In the genomic region with DNA sequence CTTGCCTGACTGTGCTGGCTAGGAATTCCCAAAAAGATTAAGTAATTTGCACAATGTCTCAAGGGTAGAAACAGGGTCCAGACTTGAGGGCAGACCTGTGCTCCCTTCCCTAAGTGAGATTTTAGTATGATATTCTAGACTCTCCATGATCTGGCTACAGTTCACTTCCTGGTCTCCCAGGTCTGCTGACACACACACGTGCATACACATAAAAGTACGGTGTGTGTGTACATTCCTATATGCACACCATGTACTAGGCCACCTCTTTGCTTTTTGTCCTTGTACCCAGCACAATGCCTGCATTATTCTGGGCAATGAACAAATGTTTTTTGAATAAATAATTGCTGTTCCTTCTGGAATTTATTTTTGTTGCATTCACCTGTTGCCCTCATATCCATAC, we compare ENCODE assay signal across 25 cellular contexts.
"Had no signal": no experiment of that assay in that cellular context is flagged by ENCODE, and none has a peak within 500 bp of the region (broad histone marks: within the 10 kb centered on the region; RNA-seq: fewer than 3 reads in every experiment).

No MANE protein-coding gene starts in this region.

- H3K27ac Mint-ChIP-seq: effector memory CD8-positive, alpha-beta T cell; memory B cell; naive B cell; neural progenitor cell; progenitor cell of endocrine pancreas; stimulated activated naive B cell treated with anti-CD40 and anti-IgM and Interleukin-4, amounts not matched to agents 10 μg/mL and 1 μg/mL and 100 μg/mL, for 72 hours; stimulated activated naive CD8-positive, alpha-beta T cell treated with anti-CD3 and anti-CD28 coated beads, Interleukin-15, Interleukin-2, amounts not matched to agents 100 ng/mL and 50 ng/mL, for 24 hours had no signal

- DNase-seq: cerebellar nuclear complex; cortex of kidney; effector memory CD8-positive, alpha-beta T cell; erythroblast; gastrocnemius medialis; heart left ventricle; kidney glomerular epithelial cell; left ventricle myocardium superior; naive B cell; sigmoid colon; stimulated activated CD4-positive, alpha-beta T cell treated with anti-CD3 and anti-CD28 coated beads, Interleukin-4, amount 100 ng/mL, for 4 hours; stimulated activated naive B cell treated with anti-CD40 and anti-IgM and Interleukin-4, amounts not matched to agents 10 μg/mL and 1 μg/mL and 100 μg/mL, for 72 hours; transverse colon; upper lobe of right lung; uterus had no signal

- H3K4me3 ChIP-seq: gastrocnemius medialis, heart left ventricle, hepatocyte, lung, neural progenitor cell, right atrium auricular region, sigmoid colon, suprapubic skin, transverse colon, upper lobe of right lung, uterus had no signal

- H3K27ac ChIP-seq: heart left ventricle, hepatocyte, neural progenitor cell, parathyroid adenoma, right atrium auricular region, sigmoid colon, transverse colon, upper lobe of right lung, uterus had no signal

- H3K4me3 Mint-ChIP-seq: effector memory CD8-positive, alpha-beta T cell; memory B cell; naive B cell; nephron; neural progenitor cell; stimulated activated naive B cell treated with anti-CD40 and anti-IgM and Interleukin-4, amounts not matched to agents 10 μg/mL and 1 μg/mL and 100 μg/mL, for 72 hours; stimulated activated naive CD8-positive, alpha-beta T cell treated with anti-CD3 and anti-CD28 coated beads, Interleukin-15, Interleukin-2, amounts not matched to agents 100 ng/mL and 50 ng/mL, for 24 hours had no signal

- H3K36me3 Mint-ChIP-seq: memory B cell; naive B cell; neural progenitor cell; stimulated activated naive B cell treated with anti-CD40 and anti-IgM and Interleukin-4, amounts not matched to agents 10 μg/mL and 1 μg/mL and 100 μg/mL, for 72 hours had no signal

- H3K4me1 ChIP-seq: neural progenitor cell, parathyroid adenoma, sigmoid colon, suprapubic skin, upper lobe of right lung, uterus had no signal

- H3K9me3 ChIP-seq: gastrocnemius medialis, heart left ventricle, right atrium auricular region, sigmoid colon, suprapubic skin, transverse colon, upper lobe of right lung, uterus had no signal

- ATAC-seq: effector memory CD8-positive, alpha-beta T cell; heart left ventricle; left ventricle myocardium superior; stimulated activated naive B cell treated with anti-CD40 and anti-IgM and Interleukin-4, amounts not matched to agents 10 μg/mL and 1 μg/mL and 100 μg/mL, for 72 hours; upper lobe of right lung had no signal

- H3K9me3 Mint-ChIP-seq: memory B cell; nephron; neural progenitor cell; stimulated activated naive B cell treated with anti-CD40 and anti-IgM and Interleukin-4, amounts not matched to agents 10 μg/mL and 1 μg/mL and 100 μg/mL, for 72 hours; stimulated activated naive CD8-positive, alpha-beta T cell treated with anti-CD3 and anti-CD28 coated beads, Interleukin-15, Interleukin-2, amounts not matched to agents 100 ng/mL and 50 ng/mL, for 24 hours had no signal

- H3K27me3 Mint-ChIP-seq: effector memory CD8-positive, alpha-beta T cell; progenitor cell of endocrine pancreas had no signal

- H3K4me1 Mint-ChIP-seq: memory B cell, naive B cell had no signal

- H3K36me3 ChIP-seq: gastrocnemius medialis, neural progenitor cell, right atrium auricular region, sigmoid colon, transverse colon, upper lobe of right lung, uterus had no signal

- H3K27me3 ChIP-seq: gastrocnemius medialis, heart left ventricle, hepatocyte, neural progenitor cell, right atrium auricular region, sigmoid colon, suprapubic skin, transverse colon, upper lobe of right lung, uterus had no signal
